Comparison of ENCODE assay signal across 1 cellular context in genomic region chr16:49809561-49809960, GRCh38.
TF ChIP-seq lines count a peak whose summit lies in the region.

No MANE protein-coding gene starts in this region.

TF ChIP-seq in HEK293, 187 proteins besides CTCF, POLR2A, EP300 and RAD21:
- TF ChIP-seq ZSCAN5A (tag by site-specific recombination; IDR thresholded peaks at IDR 0.05), result no peak
- peak; percentile 27 for TF ChIP-seq GLIS1 (tag by site-specific recombination; IDR thresholded peaks at IDR 0.05)
- peak; percentile 75 for TF ChIP-seq ZIC2 (tag by site-specific recombination; IDR thresholded peaks at IDR 0.05)
